11 cellular contexts compared by ENCODE assay signal in the genomic region with DNA sequence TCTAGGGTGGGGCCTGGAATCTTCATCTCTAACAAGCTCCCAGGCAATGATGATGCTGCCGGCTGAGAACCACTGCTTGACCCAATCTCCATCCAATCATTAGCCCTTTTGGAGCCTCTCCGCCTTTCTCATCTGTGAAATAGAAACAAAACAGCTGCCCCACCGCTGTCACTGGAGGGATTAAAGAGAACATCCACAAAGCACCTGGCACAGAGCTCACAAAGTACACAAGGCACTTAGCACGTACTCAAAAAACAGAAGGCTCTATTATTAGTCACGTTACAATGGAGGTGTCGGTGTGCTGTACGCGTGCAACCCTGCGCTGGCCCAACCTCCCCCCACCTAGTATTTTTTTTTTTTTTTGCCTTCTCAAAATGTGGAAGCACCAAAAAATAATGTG.
DNase-seq lines count a peak whose midpoint lies in the region; ATAC-seq, FAIRE-seq and TF ChIP-seq lines count a peak whose summit lies in the region.
"Had no signal": no experiment of that assay in that cellular context is flagged by ENCODE, and none has a peak within 500 bp of the region (broad histone marks: within the 10 kb centered on the region; RNA-seq: fewer than 3 reads in every experiment).

No MANE protein-coding gene starts in this region.

- POLR2A ChIA-PET in MCF 10A (lab: Yijun Ruan, JAX) = no interaction called here

- H3K4me3 Mint-ChIP-seq in MCF 10A (ENCODE audit: unreplicated experiment) = no peak overlapping the region
- H3K4me3 Mint-ChIP-seq: CD4-positive, CD25-positive, alpha-beta regulatory T cell; naive thymus-derived CD8-positive, alpha-beta T cell had no signal

- no peaks in the 10 kb centered on the region for H3K36me3 ChIP-seq in pancreas

- DNase-seq in NCI-H1092 (lab: John Stamatoyannopoulos, UW) (peak; percentile 86), NCI-H2171 (lab: John Stamatoyannopoulos, UW) (peak; percentile 73), SK-N-DZ (ENCODE audit: low spot score) (peak; percentile 46), pancreas (no peak), MCF 10A (ENCODE audit: unreplicated experiment) (no peak), GM12892 (ENCODE audit: insufficient read length) (no peak), SW 1271 (lab: John Stamatoyannopoulos, UW) (no peak)
- DNase-seq: SIG-M5 had no signal

- no peak overlapping the region for H3K4me3 ChIP-seq in pancreas

- no peak for TF ChIP-seq POLR2A in GM12892 (IDR thresholded peaks at IDR 0.05; ENCODE audit: low read depth, low read length)

- H3K27ac ChIP-seq in pancreas = no peak overlapping the region
- H3K27ac ChIP-seq: VCaP had no signal

- CTCF ChIA-PET in MCF 10A (lab: Yijun Ruan, JAX) = interaction anchor here (0.6 to 1.6 kb wide), 6 partner anchors 27 to 653 kb away, joined by 3 to 4 read pairs (median 4); no protein-coding TSS in a partner anchor

- no peaks in the 10 kb centered on the region for H3K4me1 Mint-ChIP-seq in MCF 10A (ENCODE audit: insufficient read depth, unreplicated experiment)

- H3K27ac Mint-ChIP-seq in MCF 10A (ENCODE audit: low read depth, unreplicated experiment) = no peak overlapping the region

- no peak for FAIRE-seq in pancreas (lab: Jason Lieb, UNC)
- no peak for FAIRE-seq in GM12892 (lab: Jason Lieb, UNC)

- H3K27me3 Mint-ChIP-seq in MCF 10A (ENCODE audit: insufficient read depth, unreplicated experiment) = no peaks in the 10 kb centered on the region

- intact Hi-C loops in pancreas (cut with DNase I) (loop anchor here in 1 of 3 donors (10.0 kb wide), 1 partner anchor 211 kb away; the partner anchor contains the start of gene ARID1B), MCF 10A (cut with micrococcal nuclease) (loop anchor here (1.0 to 10.0 kb wide), 8 partner anchors 123 to 1236 kb away; no protein-coding TSS in a partner anchor)

- no peaks in the 10 kb centered on the region for H3K4me1 ChIP-seq in pancreas

- peaks cover 14% of the 10 kb centered on the region for H3K9me3 Mint-ChIP-seq in MCF 10A (ENCODE audit: unreplicated experiment)

- H3K27me3 ChIP-seq in pancreas = no peaks in the 10 kb centered on the region

- TF ChIP-seq CTCF in pancreas (IDR thresholded peaks at IDR 0.05) = no peak
- TF ChIP-seq CTCF in MCF 10A (IDR thresholded peaks at IDR 0.05; ENCODE audit: unreplicated experiment) = no peak

- 31 to 35% methylated on average over 9 of the region's 9 CpGs for WGBS in pancreas, 2 donors

- no peaks in the 10 kb centered on the region for H3K9me3 ChIP-seq in pancreas

- no TSS peak for BruUV-seq in MCF 10A (replicated peaks; lab: Mats Ljungman, UMichigan)

- peak; percentile 18 to 71 (median 48) for ATAC-seq in pancreas

- H3K36me3 Mint-ChIP-seq in MCF 10A (ENCODE audit: insufficient read depth, unreplicated experiment) = no peaks in the 10 kb centered on the region
- H3K36me3 Mint-ChIP-seq: CD4-positive, CD25-positive, alpha-beta regulatory T cell had no signal

Comparison
In these comparisons a context has a peak if more than half of its experiments do, and no peak if none do; other contexts are left out.
1. DNase-seq: peak in NCI-H1092 (single experiment), NCI-H2171 (single experiment) and SK-N-DZ (single experiment); none in pancreas (0 of 6), MCF 10A (single experiment), GM12892 (single experiment) and SW 1271 (0 of 2).